In the genomic region with DNA sequence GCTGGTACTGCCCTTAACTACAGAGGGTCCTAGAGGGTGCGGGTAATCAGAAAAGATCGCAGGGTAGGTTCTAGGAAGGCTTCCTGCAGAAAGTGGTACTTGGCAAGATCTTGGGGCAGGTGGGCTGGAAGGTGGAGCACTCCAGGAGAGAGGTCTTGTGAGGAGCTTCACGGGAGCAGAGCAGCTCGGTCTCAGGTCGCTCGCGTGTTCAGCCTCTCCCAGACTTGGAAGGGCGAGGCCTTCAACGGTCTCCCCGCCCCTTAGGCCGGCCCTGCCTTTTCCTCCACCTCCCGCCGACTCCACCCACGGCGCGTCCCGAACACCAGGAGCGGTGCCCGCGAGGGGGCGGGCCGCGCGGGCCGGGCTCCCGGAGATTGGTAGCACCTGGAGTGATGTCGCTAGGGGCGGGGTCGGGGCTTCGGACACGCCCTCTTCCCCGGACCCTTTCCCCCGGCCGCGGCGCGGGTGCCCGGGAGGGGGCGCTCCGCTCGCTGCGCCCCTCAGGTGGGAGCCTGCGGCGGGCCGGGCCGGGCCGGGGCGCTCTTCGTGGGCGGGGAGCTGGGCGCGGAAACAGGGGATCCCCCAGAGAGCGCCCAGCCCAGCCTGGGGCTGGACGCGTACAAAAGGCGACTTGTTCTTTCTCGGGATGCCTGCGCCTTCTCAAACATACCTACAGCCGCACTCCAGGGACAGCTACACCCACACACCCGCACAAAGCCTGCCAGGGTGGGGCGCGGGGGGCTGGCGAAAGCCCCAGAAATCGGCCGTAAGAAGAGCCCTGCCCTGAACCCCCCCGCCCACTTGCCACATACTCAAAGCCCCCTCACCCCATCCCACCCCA, we compare ENCODE assay signal across 8 cellular contexts. TPM values are rescaled to one million over a fixed set of nuclear protein-coding genes. Genes with fewer than 3 reads are reported as not detected.
DNase-seq lines count a peak whose midpoint lies in the region; ATAC-seq, FAIRE-seq and TF ChIP-seq lines count a peak whose summit lies in the region.

No MANE protein-coding gene starts in this region.

- peak; percentile 60 for TF ChIP-seq CTCF in coronary artery (IDR thresholded peaks at IDR 0.05)
- peak; percentile 78 for TF ChIP-seq CTCF in HepG2 (CRISPR knock-in tag; IDR thresholded peaks at IDR 0.05)

- peak overlapping the region; percentile 95 for H3K4me2 ChIP-seq in HepG2 (ENCODE audit: low read depth, low read length)

- TF ChIP-seq EP300 in HepG2 (IDR thresholded peaks at IDR 0.05; ENCODE audit: low read depth in 2 of 2, low read length in 2 of 2), result no peak
- TF ChIP-seq EP300 in HepG2 (CRISPR knock-in tag; IDR thresholded peaks at IDR 0.05; ENCODE audit: borderline replicate concordance), result no peak

- 7% methylated on average over 9 of the region's 66 CpGs for WGBS in HepG2 (ENCODE audit: low lambda C conversion rate)

- H4K20me1 ChIP-seq in HepG2 (ENCODE audit: insufficient read depth, low read length), result peaks cover 8% of the 10 kb centered on the region

- TF ChIP-seq POLR2A in HepG2 (IDR thresholded peaks at IDR 0.05; ENCODE audit: insufficient read depth in 1 of 2, low read depth in 2 of 2, low read length in 2 of 2), result peak in 1 of 2 experiments; percentile 51; a peak in 2 of 4 replicates

- H3K27me3 ChIP-seq in HepG2 (ENCODE audit: control insufficient read depth in 1 of 2, insufficient read depth in 2 of 2, low read length in 2 of 2), result no peaks in the 10 kb centered on the region

- H3K79me2 ChIP-seq in HepG2 (ENCODE audit: insufficient read depth, low read length), result peaks cover 32% of the 10 kb centered on the region

- in situ Hi-C loops in HepG2 (cut with HindIII; ENCODE audit: extremely low pct_ligation_motif_present, low pct_unique_long_range_greater_than_20kb), result no loop called here

- no peaks in the 10 kb centered on the region for H3K36me3 ChIP-seq in HepG2 (replicated peaks in 1 of 2; ENCODE audit: control insufficient read depth in 1 of 2, insufficient read depth in 2 of 2, low read length in 2 of 2)

- ATAC-seq in HG02981 (IDR thresholded peaks at IDR 0.05; ENCODE audit: unreplicated experiment) (peak; percentile 79), HepG2 (peak; percentile 67)

- intact Hi-C loops in HepG2 (cut with micrococcal nuclease; ENCODE audit: unreplicated experiment), result loop anchor here (5.0 kb wide), 1 partner anchor 34 kb away; the partner anchor contains the start of gene AHDC1

- peak overlapping the region; percentile 66 for H3K4me3 ChIP-seq in coronary artery
- peak overlapping the region; percentile 47 to 66 (median 54) for H3K4me3 ChIP-seq in HepG2 (replicated peaks in 1 of 3; ENCODE audit: insufficient read depth in 1 of 3, low read depth in 2 of 3, low read length in 3 of 3)

- peaks cover 96% of the 10 kb centered on the region for H3K4me1 ChIP-seq in HepG2 (ENCODE audit: insufficient read depth, low read length)

- H3K27ac ChIP-seq in coronary artery, result peak overlapping the region; percentile 97 to 98
- H3K27ac ChIP-seq in HepG2 (ENCODE audit: extremely low read length, insufficient read depth, low read length), result peak overlapping the region; percentile 67

- POLR2A ChIA-PET in HepG2 (lab: Yijun Ruan, JAX), result interaction anchor here (0.9 to 4.2 kb wide), 10 partner anchors 11 to 41 kb away, joined by 3 to 38 read pairs (median 4); partner anchors contain the start of gene AHDC1

- DNase-seq in NK-92 (lab: John Stamatoyannopoulos, UW; ENCODE audit: unreplicated experiment), result peak; percentile 48
- DNase-seq in NK-92 treated with Interleukin-12 subunit alpha and Interleukin-12 subunit beta, amount 100 ng/mL, for 24 hours (lab: John Stamatoyannopoulos, UW), result no peak
- DNase-seq in NCI-H2171 treated with DMSO at 0.1 percent for 48 hours (lab: John Stamatoyannopoulos, UW), result peak; percentile 94
- DNase-seq in activated CD4-positive, alpha-beta T cell treated with anti-CD3 and anti-CD28 coated beads for 48 hours, result peak; percentile 95
- DNase-seq in coronary artery (ENCODE audit: low spot score), result peak; percentile 97
- peak; percentile 93 for DNase-seq in HepG2 (ENCODE audit: low spot score)
- DNase-seq in stimulated activated CD4-positive, alpha-beta T cell treated with anti-CD3 and anti-CD28 coated beads, Interleukin-4, amount 100 ng/mL, for 4 hours, result peak; percentile 89 to 91

- peak overlapping the region; percentile 66 for H3K9ac ChIP-seq in HepG2 (ENCODE audit: insufficient read depth, low read depth, low read length)

- CTCF ChIA-PET in HepG2 (lab: Yijun Ruan, JAX; ENCODE audit: low intra/inter-chr PET ratio, low total read pairs), result interaction anchor here (0.9 to 1.4 kb wide), 4 partner anchors 12 to 94 kb away, joined by 3 to 7 read pairs (median 3); no protein-coding TSS in a partner anchor

- TF ChIP-seq RAD21 in HepG2 (CRISPR knock-in tag; IDR thresholded peaks at IDR 0.05), result peak; percentile 87

- no TSS peak for BruUV-seq in HepG2 (replicated peaks; lab: Mats Ljungman, UMichigan)

- H2AFZ ChIP-seq in HepG2 (ENCODE audit: low read length), result no peak overlapping the region

- no peaks in the 10 kb centered on the region for H3K9me3 ChIP-seq in HepG2 (ENCODE audit: low read length)

- peak; percentile 34 for FAIRE-seq in HepG2 (lab: Jason Lieb, UNC)

TF ChIP-seq in HepG2, 621 proteins besides CTCF, POLR2A, EP300 and RAD21 (continues in another document):
- TF ChIP-seq, protein P1, sequence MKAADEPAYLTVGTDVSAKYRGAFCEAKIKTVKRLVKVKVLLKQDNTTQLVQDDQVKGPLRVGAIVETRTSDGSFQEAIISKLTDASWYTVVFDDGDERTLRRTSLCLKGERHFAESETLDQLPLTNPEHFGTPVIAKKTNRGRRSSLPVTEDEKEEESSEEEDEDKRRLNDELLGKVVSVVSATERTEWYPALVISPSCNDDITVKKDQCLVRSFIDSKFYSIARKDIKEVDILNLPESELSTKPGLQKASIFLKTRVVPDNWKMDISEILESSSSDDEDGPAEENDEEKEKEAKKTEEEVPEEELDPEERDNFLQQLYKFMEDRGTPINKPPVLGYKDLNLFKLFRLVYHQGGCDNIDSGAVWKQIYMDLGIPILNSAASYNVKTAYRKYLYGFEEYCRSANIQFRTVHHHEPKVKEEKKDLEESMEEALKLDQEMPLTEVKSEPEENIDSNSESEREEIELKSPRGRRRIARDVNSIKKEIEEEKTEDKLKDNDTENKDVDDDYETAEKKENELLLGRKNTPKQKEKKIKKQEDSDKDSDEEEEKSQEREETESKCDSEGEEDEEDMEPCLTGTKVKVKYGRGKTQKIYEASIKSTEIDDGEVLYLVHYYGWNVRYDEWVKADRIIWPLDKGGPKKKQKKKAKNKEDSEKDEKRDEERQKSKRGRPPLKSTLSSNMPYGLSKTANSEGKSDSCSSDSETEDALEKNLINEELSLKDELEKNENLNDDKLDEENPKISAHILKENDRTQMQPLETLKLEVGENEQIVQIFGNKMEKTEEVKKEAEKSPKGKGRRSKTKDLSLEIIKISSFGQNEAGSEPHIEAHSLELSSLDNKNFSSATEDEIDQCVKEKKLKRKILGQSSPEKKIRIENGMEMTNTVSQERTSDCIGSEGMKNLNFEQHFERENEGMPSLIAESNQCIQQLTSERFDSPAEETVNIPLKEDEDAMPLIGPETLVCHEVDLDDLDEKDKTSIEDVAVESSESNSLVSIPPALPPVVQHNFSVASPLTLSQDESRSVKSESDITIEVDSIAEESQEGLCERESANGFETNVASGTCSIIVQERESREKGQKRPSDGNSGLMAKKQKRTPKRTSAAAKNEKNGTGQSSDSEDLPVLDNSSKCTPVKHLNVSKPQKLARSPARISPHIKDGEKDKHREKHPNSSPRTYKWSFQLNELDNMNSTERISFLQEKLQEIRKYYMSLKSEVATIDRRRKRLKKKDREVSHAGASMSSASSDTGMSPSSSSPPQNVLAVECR (CRISPR knock-in tag; IDR thresholded peaks at IDR 0.05; ENCODE audit: borderline replicate concordance), result peak; percentile 56; the same call in 1 of the 2 replicates
- TF ChIP-seq FOXP1 (IDR thresholded peaks at IDR 0.05) (no peak), FOXP1 (CRISPR knock-in tag; IDR thresholded peaks at IDR 0.05) (no peak)

RNA-seq across cellular contexts. Expression of gene AHDC1, which starts 35.5 kb away (rescaled TPM):
- total RNA-seq in HepG2 (2016; rRNA removed; fragmentation: Illumina TruSeq; extraction: Trizol), result 2.6 and 2.7 TPM in 2 replicates
- 1.9 and 2.6 TPM in 2 replicates for total RNA-seq in HepG2 (2016; cell fraction: cytosol; rRNA removed; fragmentation: Illumina TruSeq; extraction: Trizol; ENCODE audit: low read depth)
- 3.1 and 3.5 TPM in 2 replicates for total RNA-seq in HepG2 (2016; cell fraction: insoluble cytoplasmic fraction; rRNA removed; fragmentation: Illumina TruSeq; extraction: Trizol)
- 1.6 and 2.4 TPM in 2 replicates for total RNA-seq in HepG2 (2016; cell fraction: membrane; rRNA removed; fragmentation: Illumina TruSeq; extraction: Trizol)
- total RNA-seq in HepG2 (2016; cell fraction: nucleus; rRNA removed; fragmentation: Illumina TruSeq; extraction: Trizol), result 3.0 and 6.6 TPM in 2 replicates
- polyA plus RNA-seq in HepG2 (2011; rRNA removed), result 1.0 and 1.2 TPM in 2 replicates
- 0.52 and 0.72 TPM in 2 replicates for polyA plus RNA-seq in HepG2 (2011; cell fraction: cytosol; rRNA removed)
- polyA plus RNA-seq in HepG2 (2011; cell fraction: nucleus; rRNA removed), result 7.0 and 8.3 TPM in 2 replicates
- 4.7 and 7.3 TPM in 2 replicates for polyA plus RNA-seq in HepG2 (2012)
- polyA plus RNA-seq in HepG2 (2016; cell fraction: cytosol; fragmentation: Illumina TruSeq; extraction: Trizol; ENCODE audit: low read depth), result 0.24 and 0.35 TPM in 2 replicates
- polyA plus RNA-seq in HepG2 (2016; cell fraction: insoluble cytoplasmic fraction; fragmentation: Illumina TruSeq; extraction: Trizol; ENCODE audit: low read depth), result 3.9 and 4.0 TPM in 2 replicates
- polyA plus RNA-seq in HepG2 (2016; cell fraction: membrane; fragmentation: Illumina TruSeq; extraction: Trizol; ENCODE audit: low read depth), result 0.32 and 0.57 TPM in 2 replicates
- 12.2 and 16.8 TPM in 2 replicates for polyA plus RNA-seq in HepG2 (2016; cell fraction: nucleus; fragmentation: Illumina TruSeq; extraction: Trizol; ENCODE audit: insufficient read depth, low read depth)
- 3.1 and 6.5 TPM in 2 replicates for polyA minus RNA-seq in HepG2 (2011; rRNA and poly(A)+ RNA removed; ENCODE audit: low replicate concordance)
- 3.1 and 3.7 TPM in 2 replicates for polyA minus RNA-seq in HepG2 (2011; cell fraction: cytosol; rRNA and poly(A)+ RNA removed)
- polyA minus RNA-seq in HepG2 (2011; cell fraction: nucleus; rRNA and poly(A)+ RNA removed), result 5.1 and 5.3 TPM in 2 replicates
